ENCODE assay signal across 14 cellular contexts in the genomic region with DNA sequence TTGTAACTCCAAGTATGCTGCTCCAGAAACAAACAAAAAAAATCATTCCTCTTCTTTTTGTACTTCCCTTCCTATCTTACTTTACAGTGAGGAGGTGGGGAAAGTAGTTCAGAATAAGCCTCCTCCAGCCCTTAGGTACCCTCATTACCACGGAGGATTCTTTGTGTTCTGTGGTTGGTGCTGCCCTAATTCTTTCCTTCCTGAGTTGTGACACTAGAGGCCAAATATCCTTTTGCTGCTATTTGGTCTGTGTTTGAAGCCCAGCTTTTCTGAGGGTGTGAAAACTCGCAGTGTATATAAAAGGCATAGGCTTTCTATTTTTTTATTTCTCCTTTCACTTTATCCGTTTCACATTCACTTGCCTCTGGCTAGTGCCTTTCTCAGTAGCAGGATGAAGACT.
DNase-seq lines count a peak whose midpoint lies in the region; ATAC-seq and TF ChIP-seq lines count a peak whose summit lies in the region.
"Had no signal": no experiment of that assay in that cellular context is flagged by ENCODE, and none has a peak within 500 bp of the region (broad histone marks: within the 10 kb centered on the region; RNA-seq: fewer than 3 reads in every experiment).

No MANE protein-coding gene starts in this region.

- DNase-seq in NOMO-1 (lab: John Stamatoyannopoulos, UW; ENCODE audit: unreplicated experiment in 2 of 2) (peak; percentile 20 to 50), NOMO-1 treated with dmso at 0.1 percent for 144 hours (lab: John Stamatoyannopoulos, UW; ENCODE audit: unreplicated experiment) (no peak), AML-193 (lab: John Stamatoyannopoulos, UW) (peak; percentile 36 to 39), HuH-7.5 (ENCODE audit: low spot score) (no peak), Right ventricle myocardium superior (no peak), islet precursor cell (no peak)
- DNase-seq in central memory CD8-positive, alpha-beta T cell (ENCODE audit: low spot score in 2 of 2): no peak
- DNase-seq: Calu3; CD4-positive, CD25-positive, alpha-beta regulatory T cell; DMS 273 treated with DMSO at 0.1 percent for 48 hours; GOT3; H9 had no signal

- no peak overlapping the region for H3K27ac Mint-ChIP-seq in central memory CD8-positive, alpha-beta T cell (ENCODE audit: low read depth)
- H3K27ac Mint-ChIP-seq: CD4-positive, CD25-positive, alpha-beta regulatory T cell; H9 had no signal

- no peaks in the 10 kb centered on the region for H3F3A ChIP-seq in Loucy (ENCODE audit: low read depth)

- peaks cover 22% of the 10 kb centered on the region for H3K4me1 ChIP-seq in Loucy (ENCODE audit: insufficient read depth, low read length, poor library complexity, severe bottlenecking)

- no peaks in the 10 kb centered on the region for H3K4me1 Mint-ChIP-seq in central memory CD8-positive, alpha-beta T cell
- H3K4me1 Mint-ChIP-seq: CD4-positive, CD25-positive, alpha-beta regulatory T cell had no signal

- peaks cover 13% of the 10 kb centered on the region for H3K27me3 Mint-ChIP-seq in central memory CD8-positive, alpha-beta T cell

- H3K4me3 Mint-ChIP-seq in central memory CD8-positive, alpha-beta T cell: no peak overlapping the region
- H3K4me3 Mint-ChIP-seq: CD4-positive, CD25-positive, alpha-beta regulatory T cell; H9 had no signal

- H3K4me3 ChIP-seq in Loucy (ENCODE audit: low read length, poor library complexity, severe bottlenecking): peak overlapping the region; percentile 19
- H3K4me3 ChIP-seq: BLaER1 treated with 17β-estradiol and CSF1 and Interleukin-3, amounts not matched to agents 10 nM and 100 nM had no signal

- H3K9me2 ChIP-seq in Loucy (replicated peaks; ENCODE audit: low read depth, low read length): no peaks in the 10 kb centered on the region

- no peaks in the 10 kb centered on the region for H3K36me3 ChIP-seq in Loucy (ENCODE audit: insufficient read depth, low read length)
- H3K36me3 ChIP-seq: BLaER1 treated with 17β-estradiol and CSF1 and Interleukin-3, amounts not matched to agents 10 nM and 100 nM had no signal

- H3K36me3 Mint-ChIP-seq in central memory CD8-positive, alpha-beta T cell (ENCODE audit: insufficient read depth): no peaks in the 10 kb centered on the region
- H3K36me3 Mint-ChIP-seq: CD4-positive, CD25-positive, alpha-beta regulatory T cell had no signal

- no peaks in the 10 kb centered on the region for H3K9me3 Mint-ChIP-seq in central memory CD8-positive, alpha-beta T cell
- H3K9me3 Mint-ChIP-seq: H9 had no signal

- peak; percentile 19 for ATAC-seq in central memory CD8-positive, alpha-beta T cell (replicated peaks; ENCODE audit: extremely low read depth, poor library complexity, severe bottlenecking)
- no peak for ATAC-seq in Right ventricle myocardium superior (ENCODE audit: poor library complexity)

- H4K20me1 ChIP-seq in Loucy (ENCODE audit: insufficient read depth, low read length, poor library complexity, severe bottlenecking): no peaks in the 10 kb centered on the region
- H4K20me1 ChIP-seq: BLaER1 treated with 17β-estradiol and CSF1 and Interleukin-3, amounts not matched to agents 10 nM and 100 nM had no signal

- H3K27me3 ChIP-seq in Loucy (ENCODE audit: insufficient read depth, low read length, poor library complexity, severe bottlenecking): no peaks in the 10 kb centered on the region
- H3K27me3 ChIP-seq: BLaER1 treated with 17β-estradiol and CSF1 and Interleukin-3, amounts not matched to agents 10 nM and 100 nM had no signal

- intact Hi-C loops in Right ventricle myocardium superior (cut with DNase I): no loop called here

- H2AFZ ChIP-seq in Loucy (ENCODE audit: low read length): no peak overlapping the region

- H3K9ac ChIP-seq in Loucy (ENCODE audit: low read depth, low read length, poor library complexity, severe bottlenecking): no peak overlapping the region
- H3K9ac ChIP-seq: BLaER1 treated with 17β-estradiol and CSF1 and Interleukin-3, amounts not matched to agents 10 nM and 100 nM had no signal

- peak overlapping the region; percentile 41 for H3K4me2 ChIP-seq in Loucy (ENCODE audit: low read depth, low read length, poor library complexity, severe bottlenecking)

- TF ChIP-seq CTCF in Loucy (conservative IDR thresholded peaks at IDR 0.05; ENCODE audit: low read length): no peak

- no peaks in the 10 kb centered on the region for H3K9me3 ChIP-seq in Loucy (ENCODE audit: insufficient read depth, low read depth, low read length)

- no peaks in the 10 kb centered on the region for H3K79me2 ChIP-seq in Loucy (ENCODE audit: insufficient read depth, low read length)

Comparison
In these comparisons a context has a peak if more than half of its experiments do, and no peak if none do; other contexts are left out.
1. DNase-seq: peak in NOMO-1 (2 of 2) and AML-193 (2 of 2); none in NOMO-1 treated with dmso at 0.1 percent for 144 hours (single experiment), central memory CD8-positive, alpha-beta T cell (0 of 2), HuH-7.5 (single experiment), Right ventricle myocardium superior (single experiment) and islet precursor cell (single experiment).